In the genomic region with DNA sequence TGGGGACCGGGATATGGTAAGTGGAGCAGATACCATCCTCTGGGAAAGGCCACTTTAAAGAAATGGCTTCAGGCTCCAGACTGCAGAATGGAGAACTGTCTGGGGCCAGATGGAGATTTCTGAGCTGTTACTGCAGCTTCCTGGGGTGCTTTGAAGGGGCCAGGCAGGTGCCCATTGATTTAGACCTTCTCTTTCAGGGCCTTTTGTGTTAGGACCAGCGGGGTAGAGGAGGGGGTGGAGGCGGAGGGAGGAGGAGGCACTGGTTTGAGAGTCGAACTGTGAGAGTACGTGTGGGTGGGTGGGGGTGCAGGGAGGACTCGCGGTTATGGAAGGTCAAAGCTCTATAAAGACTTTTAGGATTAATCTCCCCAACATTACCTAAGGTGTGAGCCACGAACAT, we compare ENCODE assay signal across 1 cellular context.
TF ChIP-seq lines count a peak whose summit lies in the region.

No MANE protein-coding gene starts in this region.

TF ChIP-seq in H1, 55 proteins besides CTCF, POLR2A, EP300 and RAD21:
- no peak for TF ChIP-seq KDM5A (IDR thresholded peaks at IDR 0.05; ENCODE audit: low read length)
- TF ChIP-seq ATF2 (IDR thresholded peaks at IDR 0.05; ENCODE audit: low read length), result no peak
- TF ChIP-seq CBX5 (IDR thresholded peaks at IDR 0.05; ENCODE audit: low read depth, low read length), result no peak
- TF ChIP-seq, protein P1, sequence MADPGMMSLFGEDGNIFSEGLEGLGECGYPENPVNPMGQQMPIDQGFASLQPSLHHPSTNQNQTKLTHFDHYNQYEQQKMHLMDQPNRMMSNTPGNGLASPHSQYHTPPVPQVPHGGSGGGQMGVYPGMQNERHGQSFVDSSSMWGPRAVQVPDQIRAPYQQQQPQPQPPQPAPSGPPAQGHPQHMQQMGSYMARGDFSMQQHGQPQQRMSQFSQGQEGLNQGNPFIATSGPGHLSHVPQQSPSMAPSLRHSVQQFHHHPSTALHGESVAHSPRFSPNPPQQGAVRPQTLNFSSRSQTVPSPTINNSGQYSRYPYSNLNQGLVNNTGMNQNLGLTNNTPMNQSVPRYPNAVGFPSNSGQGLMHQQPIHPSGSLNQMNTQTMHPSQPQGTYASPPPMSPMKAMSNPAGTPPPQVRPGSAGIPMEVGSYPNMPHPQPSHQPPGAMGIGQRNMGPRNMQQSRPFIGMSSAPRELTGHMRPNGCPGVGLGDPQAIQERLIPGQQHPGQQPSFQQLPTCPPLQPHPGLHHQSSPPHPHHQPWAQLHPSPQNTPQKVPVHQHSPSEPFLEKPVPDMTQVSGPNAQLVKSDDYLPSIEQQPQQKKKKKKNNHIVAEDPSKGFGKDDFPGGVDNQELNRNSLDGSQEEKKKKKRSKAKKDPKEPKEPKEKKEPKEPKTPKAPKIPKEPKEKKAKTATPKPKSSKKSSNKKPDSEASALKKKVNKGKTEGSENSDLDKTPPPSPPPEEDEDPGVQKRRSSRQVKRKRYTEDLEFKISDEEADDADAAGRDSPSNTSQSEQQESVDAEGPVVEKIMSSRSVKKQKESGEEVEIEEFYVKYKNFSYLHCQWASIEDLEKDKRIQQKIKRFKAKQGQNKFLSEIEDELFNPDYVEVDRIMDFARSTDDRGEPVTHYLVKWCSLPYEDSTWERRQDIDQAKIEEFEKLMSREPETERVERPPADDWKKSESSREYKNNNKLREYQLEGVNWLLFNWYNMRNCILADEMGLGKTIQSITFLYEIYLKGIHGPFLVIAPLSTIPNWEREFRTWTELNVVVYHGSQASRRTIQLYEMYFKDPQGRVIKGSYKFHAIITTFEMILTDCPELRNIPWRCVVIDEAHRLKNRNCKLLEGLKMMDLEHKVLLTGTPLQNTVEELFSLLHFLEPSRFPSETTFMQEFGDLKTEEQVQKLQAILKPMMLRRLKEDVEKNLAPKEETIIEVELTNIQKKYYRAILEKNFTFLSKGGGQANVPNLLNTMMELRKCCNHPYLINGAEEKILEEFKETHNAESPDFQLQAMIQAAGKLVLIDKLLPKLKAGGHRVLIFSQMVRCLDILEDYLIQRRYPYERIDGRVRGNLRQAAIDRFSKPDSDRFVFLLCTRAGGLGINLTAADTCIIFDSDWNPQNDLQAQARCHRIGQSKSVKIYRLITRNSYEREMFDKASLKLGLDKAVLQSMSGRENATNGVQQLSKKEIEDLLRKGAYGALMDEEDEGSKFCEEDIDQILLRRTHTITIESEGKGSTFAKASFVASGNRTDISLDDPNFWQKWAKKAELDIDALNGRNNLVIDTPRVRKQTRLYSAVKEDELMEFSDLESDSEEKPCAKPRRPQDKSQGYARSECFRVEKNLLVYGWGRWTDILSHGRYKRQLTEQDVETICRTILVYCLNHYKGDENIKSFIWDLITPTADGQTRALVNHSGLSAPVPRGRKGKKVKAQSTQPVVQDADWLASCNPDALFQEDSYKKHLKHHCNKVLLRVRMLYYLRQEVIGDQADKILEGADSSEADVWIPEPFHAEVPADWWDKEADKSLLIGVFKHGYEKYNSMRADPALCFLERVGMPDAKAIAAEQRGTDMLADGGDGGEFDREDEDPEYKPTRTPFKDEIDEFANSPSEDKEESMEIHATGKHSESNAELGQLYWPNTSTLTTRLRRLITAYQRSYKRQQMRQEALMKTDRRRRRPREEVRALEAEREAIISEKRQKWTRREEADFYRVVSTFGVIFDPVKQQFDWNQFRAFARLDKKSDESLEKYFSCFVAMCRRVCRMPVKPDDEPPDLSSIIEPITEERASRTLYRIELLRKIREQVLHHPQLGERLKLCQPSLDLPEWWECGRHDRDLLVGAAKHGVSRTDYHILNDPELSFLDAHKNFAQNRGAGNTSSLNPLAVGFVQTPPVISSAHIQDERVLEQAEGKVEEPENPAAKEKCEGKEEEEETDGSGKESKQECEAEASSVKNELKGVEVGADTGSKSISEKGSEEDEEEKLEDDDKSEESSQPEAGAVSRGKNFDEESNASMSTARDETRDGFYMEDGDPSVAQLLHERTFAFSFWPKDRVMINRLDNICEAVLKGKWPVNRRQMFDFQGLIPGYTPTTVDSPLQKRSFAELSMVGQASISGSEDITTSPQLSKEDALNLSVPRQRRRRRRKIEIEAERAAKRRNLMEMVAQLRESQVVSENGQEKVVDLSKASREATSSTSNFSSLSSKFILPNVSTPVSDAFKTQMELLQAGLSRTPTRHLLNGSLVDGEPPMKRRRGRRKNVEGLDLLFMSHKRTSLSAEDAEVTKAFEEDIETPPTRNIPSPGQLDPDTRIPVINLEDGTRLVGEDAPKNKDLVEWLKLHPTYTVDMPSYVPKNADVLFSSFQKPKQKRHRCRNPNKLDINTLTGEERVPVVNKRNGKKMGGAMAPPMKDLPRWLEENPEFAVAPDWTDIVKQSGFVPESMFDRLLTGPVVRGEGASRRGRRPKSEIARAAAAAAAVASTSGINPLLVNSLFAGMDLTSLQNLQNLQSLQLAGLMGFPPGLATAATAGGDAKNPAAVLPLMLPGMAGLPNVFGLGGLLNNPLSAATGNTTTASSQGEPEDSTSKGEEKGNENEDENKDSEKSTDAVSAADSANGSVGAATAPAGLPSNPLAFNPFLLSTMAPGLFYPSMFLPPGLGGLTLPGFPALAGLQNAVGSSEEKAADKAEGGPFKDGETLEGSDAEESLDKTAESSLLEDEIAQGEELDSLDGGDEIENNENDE (IDR thresholded peaks at IDR 0.05; ENCODE audit: insufficient replicate concordance, low read length), result no peak
- no peak for TF ChIP-seq NANOG (IDR thresholded peaks at IDR 0.05; ENCODE audit: insufficient read depth, low read depth, low read length, poor library complexity, severe bottlenecking)
- no peak for TF ChIP-seq TAF7 (optimal IDR thresholded peaks at IDR 0.05; ENCODE audit: borderline replicate concordance, low read depth, low read length)
- no peak for TF ChIP-seq PHF8 (conservative IDR thresholded peaks at IDR 0.05; ENCODE audit: low read depth, low read length)
- TF ChIP-seq FOSL1 (IDR thresholded peaks at IDR 0.05; ENCODE audit: insufficient read depth, low read depth, low read length), result no peak
- no peak for TF ChIP-seq SIN3A (conservative IDR thresholded peaks at IDR 0.05 in 1 of 2, IDR thresholded peaks at IDR 0.05 in 1 of 2; ENCODE audit: low read depth in 1 of 2, low read length in 2 of 2)
- TF ChIP-seq SRF (IDR thresholded peaks at IDR 0.05; ENCODE audit: low read depth, low read length), result no peak
- TF ChIP-seq BCL11A (IDR thresholded peaks at IDR 0.05; ENCODE audit: low read depth in 2 of 2, low read length in 2 of 2), result no peak
- no peak for TF ChIP-seq KDM1A (IDR thresholded peaks at IDR 0.05; ENCODE audit: borderline replicate concordance, low read length)
- no peak for TF ChIP-seq SP2 (IDR thresholded peaks at IDR 0.05; ENCODE audit: low read length)
- no peak for TF ChIP-seq RFX5 (IDR thresholded peaks at IDR 0.05; ENCODE audit: borderline replicate concordance, low read depth, low read length)
- TF ChIP-seq CTBP2 (IDR thresholded peaks at IDR 0.05; ENCODE audit: borderline replicate concordance, insufficient read depth, insufficient read length, low read length), result no peak
- no peak for TF ChIP-seq SIX5 (IDR thresholded peaks at IDR 0.05; ENCODE audit: low read depth, low read length)
- TF ChIP-seq USF2 (IDR thresholded peaks at IDR 0.05; ENCODE audit: low read length), result no peak
